In genomic region chr10:100742067-100742771, GRCh38 we compare ENCODE assay signal across 1 cellular context.
TF ChIP-seq lines count a peak whose summit lies in the region.

No MANE protein-coding gene starts in this region.

TF ChIP-seq in IMR-90, 13 proteins besides CTCF, POLR2A, EP300 and RAD21 (continued from another document):
- TF ChIP-seq ELK1 (IDR thresholded peaks at IDR 0.05; ENCODE audit: borderline replicate concordance, low read depth, low read length) = no peak
- TF ChIP-seq CEBPB (IDR thresholded peaks at IDR 0.05; ENCODE audit: low read depth, low read length) = no peak
- TF ChIP-seq USF2 (IDR thresholded peaks at IDR 0.05; ENCODE audit: low read depth, low read length) = no peak
- TF ChIP-seq MAZ (IDR thresholded peaks at IDR 0.05; ENCODE audit: borderline replicate concordance, low read depth, low read length) = no peak
- TF ChIP-seq SMC3 (IDR thresholded peaks at IDR 0.05; ENCODE audit: low read depth, low read length) = no peak
- TF ChIP-seq CHD1 (IDR thresholded peaks at IDR 0.05; ENCODE audit: low read depth, low read length) = no peak
- no peak for TF ChIP-seq RFX5 (IDR thresholded peaks at IDR 0.05; ENCODE audit: low read depth, low read length)
- TF ChIP-seq NFE2L2 (IDR thresholded peaks at IDR 0.05; ENCODE audit: low read depth, low read length) = no peak
- no peak for TF ChIP-seq BHLHE40 (IDR thresholded peaks at IDR 0.05; ENCODE audit: low read depth, low read length)
- no peak for TF ChIP-seq FOS (IDR thresholded peaks at IDR 0.05; ENCODE audit: low read depth, low read length)
- TF ChIP-seq MXI1 (IDR thresholded peaks at IDR 0.05; ENCODE audit: borderline replicate concordance, low read depth, low read length) = no peak
